ENCODE assay signal across 1 cellular context in the genomic region with DNA sequence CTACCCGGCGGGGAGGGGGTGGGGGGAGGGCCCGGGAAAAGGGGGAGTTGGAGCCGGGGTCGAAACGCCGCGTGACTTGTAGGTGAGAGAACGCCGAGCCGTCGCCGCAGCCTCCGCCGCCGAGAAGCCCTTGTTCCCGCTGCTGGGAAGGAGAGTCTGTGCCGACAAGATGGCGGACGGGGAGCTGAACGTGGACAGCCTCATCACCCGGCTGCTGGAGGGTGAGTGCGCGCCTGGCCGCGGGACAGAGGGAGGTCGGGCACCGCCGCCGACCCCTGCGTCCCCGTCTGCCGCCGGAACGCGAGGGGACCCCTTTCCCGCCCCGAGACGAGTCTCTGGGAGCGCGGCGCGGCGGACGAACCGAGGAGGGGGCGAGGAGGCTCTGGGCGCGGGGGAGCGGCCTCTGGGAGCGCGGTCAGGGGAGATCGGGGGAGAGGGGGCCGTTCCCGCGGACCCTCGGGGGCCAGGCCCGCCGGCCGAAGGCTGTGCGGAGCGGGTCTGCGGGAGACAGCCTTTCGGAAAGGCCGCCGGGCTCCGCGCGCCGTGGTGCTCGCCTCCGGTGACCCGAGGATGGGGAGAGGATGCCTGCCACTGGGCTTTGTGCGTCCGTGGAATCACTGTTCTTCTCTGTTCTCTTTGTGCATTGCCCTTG.
TF ChIP-seq lines count a peak whose summit lies in the region.

No MANE protein-coding gene starts in this region.

TF ChIP-seq in WTC11, 78 proteins besides CTCF, POLR2A, EP300 and RAD21 (continued from another document):
- TF ChIP-seq, protein P1, sequence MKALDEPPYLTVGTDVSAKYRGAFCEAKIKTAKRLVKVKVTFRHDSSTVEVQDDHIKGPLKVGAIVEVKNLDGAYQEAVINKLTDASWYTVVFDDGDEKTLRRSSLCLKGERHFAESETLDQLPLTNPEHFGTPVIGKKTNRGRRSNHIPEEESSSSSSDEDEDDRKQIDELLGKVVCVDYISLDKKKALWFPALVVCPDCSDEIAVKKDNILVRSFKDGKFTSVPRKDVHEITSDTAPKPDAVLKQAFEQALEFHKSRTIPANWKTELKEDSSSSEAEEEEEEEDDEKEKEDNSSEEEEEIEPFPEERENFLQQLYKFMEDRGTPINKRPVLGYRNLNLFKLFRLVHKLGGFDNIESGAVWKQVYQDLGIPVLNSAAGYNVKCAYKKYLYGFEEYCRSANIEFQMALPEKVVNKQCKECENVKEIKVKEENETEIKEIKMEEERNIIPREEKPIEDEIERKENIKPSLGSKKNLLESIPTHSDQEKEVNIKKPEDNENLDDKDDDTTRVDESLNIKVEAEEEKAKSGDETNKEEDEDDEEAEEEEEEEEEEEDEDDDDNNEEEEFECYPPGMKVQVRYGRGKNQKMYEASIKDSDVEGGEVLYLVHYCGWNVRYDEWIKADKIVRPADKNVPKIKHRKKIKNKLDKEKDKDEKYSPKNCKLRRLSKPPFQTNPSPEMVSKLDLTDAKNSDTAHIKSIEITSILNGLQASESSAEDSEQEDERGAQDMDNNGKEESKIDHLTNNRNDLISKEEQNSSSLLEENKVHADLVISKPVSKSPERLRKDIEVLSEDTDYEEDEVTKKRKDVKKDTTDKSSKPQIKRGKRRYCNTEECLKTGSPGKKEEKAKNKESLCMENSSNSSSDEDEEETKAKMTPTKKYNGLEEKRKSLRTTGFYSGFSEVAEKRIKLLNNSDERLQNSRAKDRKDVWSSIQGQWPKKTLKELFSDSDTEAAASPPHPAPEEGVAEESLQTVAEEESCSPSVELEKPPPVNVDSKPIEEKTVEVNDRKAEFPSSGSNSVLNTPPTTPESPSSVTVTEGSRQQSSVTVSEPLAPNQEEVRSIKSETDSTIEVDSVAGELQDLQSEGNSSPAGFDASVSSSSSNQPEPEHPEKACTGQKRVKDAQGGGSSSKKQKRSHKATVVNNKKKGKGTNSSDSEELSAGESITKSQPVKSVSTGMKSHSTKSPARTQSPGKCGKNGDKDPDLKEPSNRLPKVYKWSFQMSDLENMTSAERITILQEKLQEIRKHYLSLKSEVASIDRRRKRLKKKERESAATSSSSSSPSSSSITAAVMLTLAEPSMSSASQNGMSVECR (CRISPR knock-in tag; IDR thresholded peaks at IDR 0.05; ENCODE audit: borderline replicate concordance) = peak; percentile 70; the same call in 1 of the 2 replicates
- TF ChIP-seq NR2C2 (CRISPR knock-in tag; IDR thresholded peaks at IDR 0.05) (no peak), SP1 (CRISPR knock-in tag; conservative IDR thresholded peaks at IDR 0.05) (peak; percentile 54; the same call in 1 of the 2 replicates)
- TF ChIP-seq, protein P2, sequence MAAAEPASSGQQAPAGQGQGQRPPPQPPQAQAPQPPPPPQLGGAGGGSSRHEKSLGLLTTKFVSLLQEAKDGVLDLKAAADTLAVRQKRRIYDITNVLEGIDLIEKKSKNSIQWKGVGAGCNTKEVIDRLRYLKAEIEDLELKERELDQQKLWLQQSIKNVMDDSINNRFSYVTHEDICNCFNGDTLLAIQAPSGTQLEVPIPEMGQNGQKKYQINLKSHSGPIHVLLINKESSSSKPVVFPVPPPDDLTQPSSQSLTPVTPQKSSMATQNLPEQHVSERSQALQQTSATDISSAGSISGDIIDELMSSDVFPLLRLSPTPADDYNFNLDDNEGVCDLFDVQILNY (CRISPR knock-in tag; IDR thresholded peaks at IDR 0.05) = peak; percentile 42; the same call in 1 of the 2 replicates
- TF ChIP-seq, protein P3, sequence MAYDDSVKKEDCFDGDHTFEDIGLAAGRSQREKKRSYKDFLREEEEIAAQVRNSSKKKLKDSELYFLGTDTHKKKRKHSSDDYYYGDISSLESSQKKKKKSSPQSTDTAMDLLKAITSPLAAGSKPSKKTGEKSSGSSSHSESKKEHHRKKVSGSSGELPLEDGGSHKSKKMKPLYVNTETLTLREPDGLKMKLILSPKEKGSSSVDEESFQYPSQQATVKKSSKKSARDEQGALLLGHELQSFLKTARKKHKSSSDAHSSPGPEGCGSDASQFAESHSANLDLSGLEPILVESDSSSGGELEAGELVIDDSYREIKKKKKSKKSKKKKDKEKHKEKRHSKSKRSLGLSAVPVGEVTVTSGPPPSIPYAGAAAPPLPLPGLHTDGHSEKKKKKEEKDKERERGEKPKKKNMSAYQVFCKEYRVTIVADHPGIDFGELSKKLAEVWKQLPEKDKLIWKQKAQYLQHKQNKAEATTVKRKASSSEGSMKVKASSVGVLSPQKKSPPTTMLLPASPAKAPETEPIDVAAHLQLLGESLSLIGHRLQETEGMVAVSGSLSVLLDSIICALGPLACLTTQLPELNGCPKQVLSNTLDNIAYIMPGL (CRISPR knock-in tag; IDR thresholded peaks at IDR 0.05) = peak; percentile 84
